8 cellular contexts compared by ENCODE assay signal in genomic region chr19:2474232-2475017, GRCh38. TPM values are rescaled to one million over a fixed set of nuclear protein-coding genes. Genes with fewer than 3 reads are reported as not detected.
DNase-seq lines count a peak whose midpoint lies in the region; ATAC-seq and TF ChIP-seq lines count a peak whose summit lies in the region.

No MANE protein-coding gene starts in this region.

- peak; percentile 84 to 90 (median 84) for DNase-seq in CD4-positive, alpha-beta memory T cell
- peak; percentile 90 for DNase-seq in MM.1S
- DNase-seq in adipocyte (ENCODE audit: low read depth): peak; percentile 96
- peak; percentile 83 to 86 for DNase-seq in heart right ventricle
- DNase-seq in posterior vena cava (ENCODE audit: low spot score): peak; percentile 97
- peak; percentile 91 for DNase-seq in type B pancreatic cell (ENCODE audit: extremely low spot score, unreplicated experiment)

- H3K9me2 ChIP-seq in MM.1S (replicated peaks; ENCODE audit: insufficient read depth, low read length) (no peaks in the 10 kb centered on the region), SU-DHL-6 (replicated peaks; ENCODE audit: insufficient read depth, low read length) (no peaks in the 10 kb centered on the region)

- H3K27ac Mint-ChIP-seq in CD4-positive, alpha-beta memory T cell: peak overlapping the region; percentile 68 to 97 (median 85)
- peak overlapping the region; percentile 69 for H3K27ac Mint-ChIP-seq in type B pancreatic cell

- no peaks in the 10 kb centered on the region for H3K27me3 Mint-ChIP-seq in CD4-positive, alpha-beta memory T cell
- peaks cover 25% of the 10 kb centered on the region for H3K27me3 Mint-ChIP-seq in type B pancreatic cell

- POLR2A ChIA-PET in CD4-positive, alpha-beta memory T cell (lab: Charles Lee; ENCODE audit: partially characterized antibody): interaction anchor here (1.2 to 6.8 kb wide), 15 partner anchors 11 to 366 kb away, joined by 3 to 271 read pairs (median 93); partner anchors contain the start of gene ZNF555

- CTCF ChIA-PET in CD4-positive, alpha-beta memory T cell (lab: Charles Lee; ENCODE audit: partially characterized antibody): interaction anchor here (0.6 to 6.8 kb wide), 16 partner anchors 12 to 200 kb away, joined by 3 to 123 read pairs (median 5); no protein-coding TSS in a partner anchor

- H3K4me1 ChIP-seq in CD4-positive, alpha-beta memory T cell (ENCODE audit: insufficient read depth, low read length): peaks cover 20% of the 10 kb centered on the region
- H3K4me1 ChIP-seq in MM.1S (ENCODE audit: low read length) (peaks cover 14% of the 10 kb centered on the region), adipocyte (ENCODE audit: control insufficient read depth, insufficient read depth, low read length) (peaks cover 8% of the 10 kb centered on the region), heart right ventricle (peaks cover 9 to 44% (median 36%) of the 10 kb centered on the region in 9 donors)

- H3K27ac ChIP-seq in CD4-positive, alpha-beta memory T cell (ENCODE audit: low read depth, low read length): peak overlapping the region; percentile 76
- H3K27ac ChIP-seq in MM.1S (ENCODE audit: low read length) (peak overlapping the region; percentile 83), SU-DHL-6 (ENCODE audit: low read depth, low read length) (peak overlapping the region; percentile 79), heart right ventricle (peak overlapping the region; percentile 75 to 98 (median 93))

- H3K27me3 ChIP-seq in CD4-positive, alpha-beta memory T cell (ENCODE audit: insufficient read depth, low read length): no peaks in the 10 kb centered on the region
- H3K27me3 ChIP-seq in MM.1S (replicated peaks; ENCODE audit: insufficient read depth, low read length) (no peaks in the 10 kb centered on the region), SU-DHL-6 (ENCODE audit: low read length) (no peaks in the 10 kb centered on the region), adipocyte (replicated peaks; ENCODE audit: control insufficient read depth, insufficient read depth, low read length) (no peaks in the 10 kb centered on the region), heart right ventricle (no peaks in the 10 kb centered on the region)

- 7 to 9% methylated on average over 59 to 60 of the region's 60 CpGs for WGBS in heart right ventricle, 2 donors

- H3F3A ChIP-seq in MM.1S (ENCODE audit: insufficient read depth, low read length) (peaks cover 47% of the 10 kb centered on the region), SU-DHL-6 (ENCODE audit: insufficient read depth) (peaks cover 12% of the 10 kb centered on the region)

- H3K4me2 ChIP-seq in MM.1S (ENCODE audit: low read depth, low read length) (peak overlapping the region; percentile 99), SU-DHL-6 (ENCODE audit: low read depth, low read length, poor library complexity, severe bottlenecking) (peak overlapping the region; percentile 59)

- peaks cover 17% of the 10 kb centered on the region for H4K20me1 ChIP-seq in MM.1S (ENCODE audit: insufficient read depth, low read length)
- H4K20me1 ChIP-seq in SU-DHL-6 (ENCODE audit: low read depth, low read length): no peaks in the 10 kb centered on the region

- H2AFZ ChIP-seq in MM.1S (ENCODE audit: low read length) (peak overlapping the region; percentile 72), SU-DHL-6 (ENCODE audit: low read depth, low read length, severe bottlenecking) (no peak overlapping the region)

- H3K4me1 Mint-ChIP-seq in CD4-positive, alpha-beta memory T cell: peaks cover 6 to 36% (median 15%) of the 10 kb centered on the region in 4 donors
- peaks cover 16% of the 10 kb centered on the region for H3K4me1 Mint-ChIP-seq in type B pancreatic cell (ENCODE audit: unreplicated experiment)

- ATAC-seq in GM21526 (IDR thresholded peaks at IDR 0.05; ENCODE audit: low FRiP score, unreplicated experiment) (peak; percentile 28), heart right ventricle (peak; percentile 48 to 71 (median 61))

- peak overlapping the region; percentile 70 for H3K9ac ChIP-seq in MM.1S (ENCODE audit: low read length)
- peak overlapping the region; percentile 80 for H3K9ac ChIP-seq in SU-DHL-6 (ENCODE audit: low read length)
- peak overlapping the region; percentile 89 for H3K9ac ChIP-seq in adipocyte (ENCODE audit: low read length)

- no peaks in the 10 kb centered on the region for H3K36me3 ChIP-seq in CD4-positive, alpha-beta memory T cell (ENCODE audit: insufficient read depth, low read length)
- H3K36me3 ChIP-seq in MM.1S (replicated peaks; ENCODE audit: insufficient read depth, low read length) (0 out of 2 replicates have a peak, but pooled peaks cover 2% of the 10 kb centered on the region), SU-DHL-6 (ENCODE audit: low read length) (no peaks in the 10 kb centered on the region), adipocyte (ENCODE audit: control insufficient read depth, insufficient read depth, low read length, severe bottlenecking) (peaks cover 17% of the 10 kb centered on the region), heart right ventricle (peaks cover 0 to 15% (median 0%) of the 10 kb centered on the region in 9 donors)

- peak overlapping the region; percentile 75 to 89 (median 84) for H3K4me3 Mint-ChIP-seq in CD4-positive, alpha-beta memory T cell
- peak overlapping the region; percentile 82 for H3K4me3 Mint-ChIP-seq in type B pancreatic cell

- H3K9me3 ChIP-seq in CD4-positive, alpha-beta memory T cell (ENCODE audit: control insufficient read depth in 1 of 2, low read length in 2 of 2): no peaks in the 10 kb centered on the region
- no peaks in the 10 kb centered on the region for H3K9me3 ChIP-seq in MM.1S (replicated peaks; ENCODE audit: insufficient read depth, low read length)
- H3K9me3 ChIP-seq in SU-DHL-6 (ENCODE audit: insufficient read depth, low read length): no peaks in the 10 kb centered on the region
- no peaks in the 10 kb centered on the region for H3K9me3 ChIP-seq in adipocyte (ENCODE audit: control insufficient read depth, low read length)
- no peaks in the 10 kb centered on the region for H3K9me3 ChIP-seq in heart right ventricle

- peaks cover 5 to 26% of the 10 kb centered on the region in 2 donors for H3K36me3 Mint-ChIP-seq in CD4-positive, alpha-beta memory T cell
- H3K36me3 Mint-ChIP-seq in type B pancreatic cell: no peaks in the 10 kb centered on the region

- peaks cover 0 to 16% (median 0%) of the 10 kb centered on the region in 8 donors for H3K9me3 Mint-ChIP-seq in CD4-positive, alpha-beta memory T cell
- no peaks in the 10 kb centered on the region for H3K9me3 Mint-ChIP-seq in type B pancreatic cell

- H3K79me2 ChIP-seq in MM.1S (ENCODE audit: low read length) (peaks cover 42% of the 10 kb centered on the region), SU-DHL-6 (ENCODE audit: insufficient read depth, low read length) (peaks cover 18% of the 10 kb centered on the region; the same call in 1 of the 2 replicates)

- peak; percentile 97 for TF ChIP-seq CTCF in MM.1S (IDR thresholded peaks at IDR 0.05; ENCODE audit: low read length)
- TF ChIP-seq CTCF in SU-DHL-6 (IDR thresholded peaks at IDR 0.05; ENCODE audit: insufficient read depth, low read length, poor library complexity, severe bottlenecking): peak; percentile 90
- TF ChIP-seq CTCF in heart right ventricle (IDR thresholded peaks at IDR 0.05): peak in 8 of 9 donors; percentile 97 to 100 (median 98)
- peak; percentile 100 for TF ChIP-seq CTCF in type B pancreatic cell (conservative IDR thresholded peaks at IDR 0.05)

- intact Hi-C loops in CD4-positive, alpha-beta memory T cell (cut with micrococcal nuclease): loop anchor here (1.0 to 10.0 kb wide), 7 partner anchors 18 to 322 kb away; partner anchors contain the start of genes AP3D1, LMNB2, PLEKHJ1 and SF3A2
- intact Hi-C loops in heart right ventricle (cut with DNase I): loop anchor here (1.0 to 10.0 kb wide), 9 partner anchors 68 to 140 kb away; no protein-coding TSS in a partner anchor
- intact Hi-C loops in posterior vena cava (cut with DNase I): loop anchor here (2.0 to 10.0 kb wide), 4 partner anchors 68 to 138 kb away; no protein-coding TSS in a partner anchor

- H3K4me3 ChIP-seq in CD4-positive, alpha-beta memory T cell (ENCODE audit: low read length in 2 of 2): peak overlapping the region in 1 of 2 donors; percentile 97
- H3K4me3 ChIP-seq in MM.1S (ENCODE audit: low read length) (peak overlapping the region; percentile 97), SU-DHL-6 (ENCODE audit: insufficient read depth, low read length, poor library complexity, severe bottlenecking) (peak overlapping the region; percentile 39), adipocyte (ENCODE audit: low read length) (peak overlapping the region; percentile 84), heart right ventricle (peak overlapping the region; percentile 26 to 99 (median 82))

RNA-seq across cellular contexts. Expression of gene GADD45B, which starts 1.5 kb away (rescaled TPM):
- total RNA-seq in CD4-positive, alpha-beta memory T cell: 10 to 100 TPM; 88.2 to 88.3 TPM
- 10 to 100 TPM; 44.9 to 94.4 TPM for polyA plus RNA-seq in CD4-positive, alpha-beta memory T cell
- total RNA-seq in heart right ventricle: 100 to 1,000 TPM in 2 of 10 donors, 10 to 100 TPM in 8; 19.6 to 297 (median 31.3) TPM
- 10 to 100 TPM; 81.4 to 95.2 TPM for polyA plus RNA-seq in heart right ventricle
- 100 to 1,000 TPM; 120 to 160 TPM for total RNA-seq in posterior vena cava
- 31.1 and 67.3 TPM in 2 replicates for total RNA-seq in type B pancreatic cell (ENCODE audit: low replicate concordance)

RNA-seq across cellular contexts. Expression of gene LMNB2, which starts 17.7 kb away (rescaled TPM):
- 10 to 100 TPM; 19.8 to 19.9 TPM for total RNA-seq in CD4-positive, alpha-beta memory T cell
- polyA plus RNA-seq in CD4-positive, alpha-beta memory T cell: 10 to 100 TPM in 1 of 2 donors, 1 to 10 TPM in 1; 3.8 to 10.8 TPM
- total RNA-seq in heart right ventricle (10 to 100 TPM in 6 of 10 donors, 1 to 10 TPM in 4; 7.5 to 21.2 (median 10.1) TPM), posterior vena cava (10 to 100 TPM; 14.4 to 17.9 TPM), type B pancreatic cell (ENCODE audit: low replicate concordance) (63.6 and 116 TPM in 2 replicates)
- polyA plus RNA-seq in heart right ventricle: 10 to 100 TPM in 1 of 2 donors, 1 to 10 TPM in 1; 9.1 to 18.8 TPM

RNA-seq across cellular contexts. Expression of gene TIMM13, which starts 47.0 kb away (rescaled TPM):
- total RNA-seq in CD4-positive, alpha-beta memory T cell: 10 to 100 TPM; 30.6 to 31.6 TPM
- polyA plus RNA-seq in CD4-positive, alpha-beta memory T cell: 10 to 100 TPM; 65.9 to 76.4 TPM
- 10 to 100 TPM; 54.2 to 94.2 (median 64.9) TPM for total RNA-seq in heart right ventricle
- polyA plus RNA-seq in heart right ventricle: 100 to 1,000 TPM in 1 of 2 donors, 10 to 100 TPM in 1; 79.6 to 116 TPM
- 10 to 100 TPM; 32.8 to 37.2 TPM for total RNA-seq in posterior vena cava
- 132 and 139 TPM in 2 replicates for total RNA-seq in type B pancreatic cell (ENCODE audit: low replicate concordance)
